ENCODE assay signal across 27 cellular contexts in the genomic region with DNA sequence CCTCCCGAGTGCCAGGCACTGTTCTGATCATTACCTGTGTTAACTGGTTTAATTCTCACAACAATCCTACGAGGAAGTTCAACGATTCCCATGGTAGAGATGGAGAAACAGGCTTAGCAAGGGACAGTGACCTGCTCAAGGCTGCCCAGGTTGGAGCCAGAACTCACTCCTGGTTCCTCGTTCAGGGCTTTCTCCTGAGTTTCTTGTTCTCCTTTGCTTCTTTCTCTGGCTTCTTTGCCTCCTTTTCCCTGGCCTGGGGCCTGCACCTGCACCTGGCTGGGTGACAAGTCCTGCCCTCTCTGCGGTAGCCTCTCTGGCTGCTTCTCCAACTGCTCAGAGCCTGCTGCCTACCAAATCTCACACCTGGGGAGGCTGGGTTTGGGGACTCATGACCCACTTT. TPM values are rescaled to one million over a fixed set of nuclear protein-coding genes. Genes with fewer than 3 reads are reported as not detected.
DNase-seq lines count a peak whose midpoint lies in the region; ATAC-seq and TF ChIP-seq lines count a peak whose summit lies in the region.
"Had no signal": no experiment of that assay in that cellular context is flagged by ENCODE, and none has a peak within 500 bp of the region (broad histone marks: within the 10 kb centered on the region; RNA-seq: fewer than 3 reads in every experiment).

No MANE protein-coding gene starts in this region.

- H3K27me3 Mint-ChIP-seq in CD4-positive, alpha-beta T cell = peaks cover 6% of the 10 kb centered on the region
- H3K27me3 Mint-ChIP-seq: activated naive CD4-positive, alpha-beta T cell treated with anti-CD3 and anti-CD28 coated beads, Interleukin-2, amount 50 U/mL, for 24 hours had no signal

- no peaks in the 10 kb centered on the region for H3K9me3 ChIP-seq in body of pancreas
- H3K9me3 ChIP-seq in parathyroid adenoma (ENCODE audit: control insufficient read depth, low read length) = no peaks in the 10 kb centered on the region
- H3K9me3 ChIP-seq in CD4-positive, alpha-beta T cell (ENCODE audit: control insufficient read depth, low read length) = no peaks in the 10 kb centered on the region
- H3K9me3 ChIP-seq: esophagus squamous epithelium had no signal

- H3K9me3 Mint-ChIP-seq in CD4-positive, alpha-beta T cell = no peaks in the 10 kb centered on the region
- H3K9me3 Mint-ChIP-seq: activated naive CD4-positive, alpha-beta T cell treated with anti-CD3 and anti-CD28 coated beads, Interleukin-2, amount 50 U/mL, for 24 hours; activated T-cell treated with anti-CD3 and anti-CD28 coated beads, Interleukin-2, amount 50 U/mL, for 72 hours; HFFc6; stimulated activated naive CD8-positive, alpha-beta T cell treated with anti-CD3 and anti-CD28 coated beads, Interleukin-15, amount 100 ng/mL, for 72 hours had no signal

- peaks cover 19% of the 10 kb centered on the region for H3K4me1 ChIP-seq in body of pancreas
- H3K4me1 ChIP-seq in parathyroid adenoma = peaks cover 9% of the 10 kb centered on the region
- no peaks in the 10 kb centered on the region for H3K4me1 ChIP-seq in foreskin keratinocyte

- no peaks in the 10 kb centered on the region for H3K36me3 Mint-ChIP-seq in CD4-positive, alpha-beta T cell (ENCODE audit: low read depth)
- H3K36me3 Mint-ChIP-seq: activated naive CD4-positive, alpha-beta T cell treated with anti-CD3 and anti-CD28 coated beads, Interleukin-2, amount 50 U/mL, for 24 hours had no signal

- TF ChIP-seq CTCF in GM12864 (IDR thresholded peaks at IDR 0.05; ENCODE audit: low read depth, low read length, missing control alignments) = no peak
- no peak for TF ChIP-seq CTCF in body of pancreas (IDR thresholded peaks at IDR 0.05)
- TF ChIP-seq CTCF in parathyroid adenoma (IDR thresholded peaks at IDR 0.05) = no peak
- TF ChIP-seq CTCF in foreskin keratinocyte (conservative IDR thresholded peaks at IDR 0.05) = no peak
- TF ChIP-seq CTCF in CD4-positive, alpha-beta T cell (IDR thresholded peaks at IDR 0.05) = no peak

- no peaks in the 10 kb centered on the region for H3K4me1 Mint-ChIP-seq in CD4-positive, alpha-beta T cell (ENCODE audit: low read depth)
- H3K4me1 Mint-ChIP-seq: activated naive CD4-positive, alpha-beta T cell treated with anti-CD3 and anti-CD28 coated beads, Interleukin-2, amount 50 U/mL, for 24 hours had no signal

- H3K9ac ChIP-seq in parathyroid adenoma = no peak overlapping the region
- H3K9ac ChIP-seq: KMS-11 had no signal

- ATAC-seq in body of pancreas = peak; percentile 55
- ATAC-seq in foreskin keratinocyte = no peak
- ATAC-seq in CD4-positive, alpha-beta T cell (ENCODE audit: poor library complexity) = no peak
- ATAC-seq: activated T-cell treated with anti-CD3 and anti-CD28 coated beads, Interleukin-2, amount 50 U/mL, for 72 hours; stimulated activated naive CD8-positive, alpha-beta T cell treated with anti-CD3 and anti-CD28 coated beads, Interleukin-15, amount 100 ng/mL, for 72 hours had no signal

- H2AFZ ChIP-seq in parathyroid adenoma = peak overlapping the region; percentile 89

- H3K4me2 ChIP-seq in parathyroid adenoma (ENCODE audit: low read length) = no peak overlapping the region
- H3K4me2 ChIP-seq: KMS-11 had no signal

- peak; percentile 4 for DNase-seq in AG20443 (ENCODE audit: low spot score)
- DNase-seq in GM12864 (ENCODE audit: low read depth) = no peak
- DNase-seq in body of pancreas = peak; percentile 39 to 78 (median 48)
- DNase-seq in SKM-1 treated with dmso at 0.1 percent for 144 hours (lab: John Stamatoyannopoulos, UW; ENCODE audit: unreplicated experiment) = no peak
- DNase-seq in foreskin keratinocyte = no peak
- no peak for DNase-seq in CD4-positive, alpha-beta T cell
- DNase-seq: activated CD4-positive, alpha-beta T cell treated with anti-CD3 and anti-CD28 coated beads for 48 hours; activated T-cell treated with anti-CD3 and anti-CD28 coated beads, Interleukin-2, amount 50 U/mL, for 72 hours; DMS 273 treated with DMSO at 0.1 percent for 48 hours; effector memory CD4-positive, alpha-beta T cell; esophagus squamous epithelium; HFFc6; NCI-H187; NCI-H748 treated with DMSO at 0.1 percent for 48 hours; OCI-M1; SHP77; small intestine; stimulated activated naive CD8-positive, alpha-beta T cell treated with anti-CD3 and anti-CD28 coated beads, Interleukin-15, amount 100 ng/mL, for 72 hours had no signal

- H3K79me2 ChIP-seq in parathyroid adenoma = no peaks in the 10 kb centered on the region

- no peaks in the 10 kb centered on the region for H3K27me3 ChIP-seq in body of pancreas
- no peaks in the 10 kb centered on the region for H3K27me3 ChIP-seq in parathyroid adenoma (ENCODE audit: control insufficient read depth, insufficient read depth, low read length)
- H3K27me3 ChIP-seq in foreskin keratinocyte = peaks cover 5% of the 10 kb centered on the region
- peaks cover 4% of the 10 kb centered on the region for H3K27me3 ChIP-seq in CD4-positive, alpha-beta T cell (ENCODE audit: control insufficient read depth, insufficient read depth, low read length)
- H3K27me3 ChIP-seq: esophagus squamous epithelium had no signal

- H3K27ac ChIP-seq in body of pancreas = peak overlapping the region in 3 of 4 donors; percentile 17 to 64 (median 19)
- H3K27ac ChIP-seq in parathyroid adenoma = no peak overlapping the region
- H3K27ac ChIP-seq in foreskin keratinocyte = no peak overlapping the region
- H3K27ac ChIP-seq in CD4-positive, alpha-beta T cell (ENCODE audit: low read depth, low read length) = no peak overlapping the region
- H3K27ac ChIP-seq: esophagus squamous epithelium, KMS-11 had no signal

- H3K27ac Mint-ChIP-seq in CD4-positive, alpha-beta T cell = no peak overlapping the region
- H3K27ac Mint-ChIP-seq: activated naive CD4-positive, alpha-beta T cell treated with anti-CD3 and anti-CD28 coated beads, Interleukin-2, amount 50 U/mL, for 24 hours; activated T-cell treated with anti-CD3 and anti-CD28 coated beads, Interleukin-2, amount 50 U/mL, for 72 hours; HFFc6 had no signal

- CTCF ChIA-PET in CD4-positive, alpha-beta T cell (lab: Charles Lee) = no interaction called here

- POLR2A ChIA-PET in CD4-positive, alpha-beta T cell (lab: Charles Lee) = no interaction called here

- 18 to 21% methylated on average over 5 of the region's 5 CpGs for WGBS in body of pancreas, 2 donors

- no peak for TF ChIP-seq POLR2A in body of pancreas (IDR thresholded peaks at IDR 0.05)

- H3K36me3 ChIP-seq in body of pancreas (replicated peaks in 1 of 2; ENCODE audit: insufficient read depth in 1 of 2, low read depth in 2 of 2) (no peaks in the 10 kb centered on the region), parathyroid adenoma (ENCODE audit: control insufficient read depth, insufficient read depth, low read length) (no peaks in the 10 kb centered on the region)
- H3K36me3 ChIP-seq: esophagus squamous epithelium had no signal

- no peak overlapping the region for H3K4me3 Mint-ChIP-seq in CD4-positive, alpha-beta T cell
- H3K4me3 Mint-ChIP-seq: activated naive CD4-positive, alpha-beta T cell treated with anti-CD3 and anti-CD28 coated beads, Interleukin-2, amount 50 U/mL, for 24 hours; activated T-cell treated with anti-CD3 and anti-CD28 coated beads, Interleukin-2, amount 50 U/mL, for 72 hours; HFFc6; stimulated activated naive CD8-positive, alpha-beta T cell treated with anti-CD3 and anti-CD28 coated beads, Interleukin-15, amount 100 ng/mL, for 72 hours had no signal

- H3K4me3 ChIP-seq in GM12864 (ENCODE audit: low read depth, low read length) (peak overlapping the region; percentile 34), body of pancreas (no peak overlapping the region), parathyroid adenoma (ENCODE audit: low read depth, low read length) (no peak overlapping the region)
- H3K4me3 ChIP-seq: esophagus squamous epithelium had no signal

- intact Hi-C loops in body of pancreas (cut with DNase I) = no loop called here
- intact Hi-C loops in CD4-positive, alpha-beta T cell (cut with DNase I, micrococcal nuclease) = no loop called here

RNA-seq across cellular contexts. Expression of a gene that starts 2.8 kb away (rescaled TPM):
- total RNA-seq in body of pancreas (not detected), foreskin keratinocyte (not detected in 2 replicates)
- not detected in 2 replicates for polyA plus RNA-seq in foreskin keratinocyte
- total RNA-seq in CD4-positive, alpha-beta T cell = not detected
- total RNA-seq: astrocyte, G401, HFFc6, HT1080, lung microvascular endothelial cell, urinary bladder had no signal
- polyA plus RNA-seq: keratinocyte had no signal

RNA-seq across cellular contexts. Expression of a gene that starts 10.9 kb away (rescaled TPM):
- total RNA-seq in body of pancreas (10 to 100 TPM; 14.5 to 19.1 TPM), foreskin keratinocyte (0.54 and 0.74 TPM in 2 replicates)
- polyA plus RNA-seq in foreskin keratinocyte = 0.65 and 0.80 TPM in 2 replicates
- not detected for total RNA-seq in CD4-positive, alpha-beta T cell
- total RNA-seq: activated T-cell treated with anti-CD3 and anti-CD28 coated beads, Interleukin-2, amount 50 U/mL, for 72 hours; G401; HFFc6 had no signal

RNA-seq across cellular contexts. Expression of a gene that starts 43.2 kb away (rescaled TPM):
- total RNA-seq in body of pancreas (not detected), foreskin keratinocyte (not detected in 2 replicates)
- not detected in 2 replicates for polyA plus RNA-seq in foreskin keratinocyte
- total RNA-seq in CD4-positive, alpha-beta T cell = not detected
- total RNA-seq: astrocyte, G401, HFFc6, HT1080, lung microvascular endothelial cell, urinary bladder had no signal
- polyA plus RNA-seq: keratinocyte, urinary bladder had no signal

Comparison
In these comparisons a context has a peak if more than half of its experiments do, and no peak if none do; other contexts are left out.
1. DNase-seq: peak in AG20443 (single experiment) and body of pancreas (4 of 4); none in GM12864 (single experiment), SKM-1 treated with dmso at 0.1 percent for 144 hours (single experiment), foreskin keratinocyte (0 of 2) and CD4-positive, alpha-beta T cell (0 of 10).
2. H3K27ac ChIP-seq: peak in body of pancreas (3 of 4); none in parathyroid adenoma (single experiment), foreskin keratinocyte (single experiment) and CD4-positive, alpha-beta T cell (single experiment).